Comparison of ENCODE assay signal across 28 cellular contexts in the genomic region with DNA sequence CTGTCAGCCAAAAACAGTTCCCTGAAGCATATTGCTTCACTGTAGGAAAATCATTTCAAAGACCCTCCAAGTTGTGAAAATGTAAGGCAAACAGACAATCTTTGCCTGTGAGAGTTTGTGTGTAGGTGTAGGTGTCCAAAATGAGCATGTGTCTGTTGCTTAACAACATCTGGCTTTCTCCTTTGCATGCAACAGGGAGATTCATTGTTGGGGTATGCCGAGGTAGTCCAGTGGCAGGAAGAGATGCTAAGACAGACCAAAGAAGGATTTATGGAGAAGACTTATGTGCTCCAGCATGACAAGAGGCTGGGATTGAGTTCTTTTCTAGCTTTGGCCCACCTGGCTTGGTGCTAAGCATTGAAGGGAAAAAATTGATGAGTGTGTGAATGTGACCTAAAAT.
"Had no signal": no experiment of that assay in that cellular context is flagged by ENCODE, and none has a peak within 500 bp of the region (broad histone marks: within the 10 kb centered on the region; RNA-seq: fewer than 3 reads in every experiment).

No MANE protein-coding gene starts in this region.

- H3K9me3 ChIP-seq: adrenal gland, esophagus muscularis mucosa had no signal

- H3K27me3 ChIP-seq: adrenal gland, body of pancreas, esophagus muscularis mucosa had no signal

- DNase-seq: activated CD4-positive, alpha-beta T cell treated with anti-CD3 and anti-CD28 coated beads for 4 hours; activated CD4-positive, alpha-beta T cell treated with anti-CD3 and anti-CD28 coated beads, Interleukin-2, amount 50 U/mL, for 1 hour; activated CD4-positive, alpha-beta T cell treated with anti-CD3 and anti-CD28 coated beads, Interleukin-2, amount 50 U/mL, for 48 hours; activated CD4-positive, CD25-positive, alpha-beta regulatory T cell; activated CD4-positive, CD25-positive, alpha-beta regulatory T cell treated with anti-CD3 and anti-CD28 coated beads, Interleukin-2, amount 50 U/mL, for 72 hours; activated CD8-positive, alpha-beta memory T cell treated with anti-CD3 and anti-CD28 coated beads for 24 hours; activated CD8-positive, alpha-beta T cell treated with anti-CD3 and anti-CD28 coated beads for 36 hours; activated effector memory CD4-positive, alpha-beta T cell treated with Interleukin-2 at 50 U/mL for 16 hours; activated gamma-delta T cell treated with Interleukin-2 at 50 U/mL for 16 hours; activated naive CD4-positive, alpha-beta T cell treated with anti-CD3 and anti-CD28 coated beads for 36 hours; activated naive CD8-positive, alpha-beta T cell treated with anti-CD3 and anti-CD28 coated beads for 36 hours; activated naive CD8-positive, alpha-beta T cell treated with anti-CD3 and anti-CD28 coated beads, Interleukin-2, amount 50 U/mL, for 24 hours; activated T-cell treated with anti-CD3 and anti-CD28 coated beads, Interleukin-2, amount 50 U/mL, for 4 hours; adrenal gland; amygdala; aorta; body of pancreas; caudate nucleus; cortex of kidney; dorsolateral prefrontal cortex; effector memory CD4-positive, alpha-beta T cell; endodermal cell; erythroblast; head of caudate nucleus; hippocampal formation; T-helper 2 cell had no signal

- H3K36me3 ChIP-seq: adrenal gland, esophagus muscularis mucosa had no signal

- H3K4me1 ChIP-seq: adrenal gland, body of pancreas, esophagus muscularis mucosa had no signal

- H3K4me3 ChIP-seq: adrenal gland, body of pancreas, dorsolateral prefrontal cortex, esophagus muscularis mucosa had no signal

- H3K27ac ChIP-seq: adrenal gland, body of pancreas, dorsolateral prefrontal cortex, esophagus muscularis mucosa had no signal

- ATAC-seq: activated CD8-positive, alpha-beta T cell treated with anti-CD3 and anti-CD28 coated beads for 36 hours; activated naive CD8-positive, alpha-beta T cell treated with anti-CD3 and anti-CD28 coated beads, Interleukin-2, amount 50 U/mL, for 24 hours; activated T-cell treated with anti-CD3 and anti-CD28 coated beads, Interleukin-2, amount 50 U/mL, for 4 hours; activated T-helper 17 cell treated with anti-CD3 and anti-CD28 coated beads, Interleukin-2, amount 50 U/mL, for 72 hours; body of pancreas had no signal
